9 cellular contexts compared by ENCODE assay signal in genomic region chr17:8057691-8058114, GRCh38. TPM values are rescaled to one million over a fixed set of nuclear protein-coding genes. Genes with fewer than 3 reads are reported as not detected.
DNase-seq lines count a peak whose midpoint lies in the region; ATAC-seq and TF ChIP-seq lines count a peak whose summit lies in the region.
"Had no signal": no experiment of that assay in that cellular context is flagged by ENCODE, and none has a peak within 500 bp of the region (broad histone marks: within the 10 kb centered on the region; RNA-seq: fewer than 3 reads in every experiment).

No MANE protein-coding gene starts in this region.

- TF ChIP-seq POLR2A in heart left ventricle (IDR thresholded peaks at IDR 0.05), result no peak

- TF ChIP-seq CTCF in heart left ventricle (IDR thresholded peaks at IDR 0.05), result peak; percentile 66 to 88 (median 72)

- no peak overlapping the region for H3K23ac ChIP-seq in trophoblast cell (ENCODE audit: low read length)

- H3K79me2 ChIP-seq in trophoblast cell (ENCODE audit: control insufficient read depth, insufficient read depth, low read length, poor library complexity), result no peaks in the 10 kb centered on the region

- H4K12ac ChIP-seq in trophoblast cell (ENCODE audit: low read depth, low read length), result no peak overlapping the region

- H3K27me3 Mint-ChIP-seq in activated CD4-positive, alpha-beta T cell treated with anti-CD3 and anti-CD28 coated beads for 36 hours, result peaks cover 47% of the 10 kb centered on the region

- H2AFZ ChIP-seq in trophoblast cell (ENCODE audit: insufficient read depth, low read length, poor library complexity), result no peak overlapping the region

- H3K27me3 ChIP-seq in heart left ventricle, result peaks cover 9 to 47% (median 33%) of the 10 kb centered on the region in 9 donors
- H3K27me3 ChIP-seq in trophoblast cell (ENCODE audit: insufficient read depth, low read length), result peaks cover 5% of the 10 kb centered on the region

- peak; percentile 89 for ATAC-seq in activated CD4-positive, alpha-beta T cell treated with anti-CD3 and anti-CD28 coated beads for 36 hours
- peak; percentile 68 to 86 (median 82) for ATAC-seq in heart left ventricle
- no peak for ATAC-seq in GM21447 (IDR thresholded peaks at IDR 0.05; ENCODE audit: unreplicated experiment)

- no peak overlapping the region for H3K4ac ChIP-seq in trophoblast cell (ENCODE audit: low read depth, low read length)

- H3K18ac ChIP-seq in trophoblast cell (ENCODE audit: low read length), result no peak overlapping the region

- H3K9ac ChIP-seq in trophoblast cell (ENCODE audit: low read length), result no peak overlapping the region

- H3K27ac ChIP-seq in heart left ventricle, result no peak overlapping the region
- H3K27ac ChIP-seq in trophoblast cell (ENCODE audit: low read depth, low read length), result no peak overlapping the region

- no peak overlapping the region for H2BK12ac ChIP-seq in trophoblast cell (ENCODE audit: low read length)

- intact Hi-C loops in activated CD4-positive, alpha-beta T cell treated with anti-CD3 and anti-CD28 coated beads for 36 hours (cut with DNase I, micrococcal nuclease), result loop anchor here (1.0 to 5.0 kb wide), 7 partner anchors 41 to 314 kb away; no protein-coding TSS in a partner anchor
- intact Hi-C loops in heart left ventricle (cut with DNase I), result loop anchor here in 7 of 10 donors (2.0 to 10.0 kb wide), 10 partner anchors 19 to 315 kb away; partner anchors contain the start of genes GUCY2D (in 1 of the 7) and RNF227 (in 1 of the 7)

- no peaks in the 10 kb centered on the region for H3K9me3 Mint-ChIP-seq in activated CD4-positive, alpha-beta T cell treated with anti-CD3 and anti-CD28 coated beads for 36 hours (ENCODE audit: low read depth)

- H3K4me1 ChIP-seq in heart left ventricle (peaks cover 0 to 32% (median 1%) of the 10 kb centered on the region in 12 donors), trophoblast cell (ENCODE audit: control insufficient read depth in 1 of 2, insufficient read depth in 2 of 2, low read length in 2 of 2) (peaks cover 0 to 3% of the 10 kb centered on the region in 2 experiments)

- CTCF ChIA-PET in activated CD4-positive, alpha-beta T cell treated with anti-CD3 and anti-CD28 coated beads for 36 hours (lab: Charles Lee), result interaction anchor here (0.5 to 10.2 kb wide), 40 partner anchors 8 to 718 kb away, joined by 3 to 315 read pairs (median 4); partner anchors contain the start of genes ALOX12B, ALOXE3 and RNF227

- peaks cover 4% of the 10 kb centered on the region for H3K4me1 Mint-ChIP-seq in activated CD4-positive, alpha-beta T cell treated with anti-CD3 and anti-CD28 coated beads for 36 hours

- H3K79me1 ChIP-seq in trophoblast cell (ENCODE audit: low read length), result peaks cover 3% of the 10 kb centered on the region

- H3K36me3 Mint-ChIP-seq in activated CD4-positive, alpha-beta T cell treated with anti-CD3 and anti-CD28 coated beads for 36 hours (ENCODE audit: low read depth), result no peaks in the 10 kb centered on the region

- H3K4me2 ChIP-seq in trophoblast cell (ENCODE audit: low read length), result peak overlapping the region; percentile 12

- no peak overlapping the region for H3K14ac ChIP-seq in trophoblast cell (ENCODE audit: low read length)

- no peak overlapping the region for H4K91ac ChIP-seq in trophoblast cell (ENCODE audit: low read depth, low read length)

- H3K36me3 ChIP-seq in heart left ventricle (no peaks in the 10 kb centered on the region), trophoblast cell (ENCODE audit: control insufficient read depth in 1 of 2, insufficient read depth in 2 of 2, low read length in 2 of 2) (no peaks in the 10 kb centered on the region)

- H3K27ac Mint-ChIP-seq in activated CD4-positive, alpha-beta T cell treated with anti-CD3 and anti-CD28 coated beads for 36 hours, result no peak overlapping the region

- H3K4me3 Mint-ChIP-seq in activated CD4-positive, alpha-beta T cell treated with anti-CD3 and anti-CD28 coated beads for 36 hours, result no peak overlapping the region

- H3K4me3 ChIP-seq in heart left ventricle (no peak overlapping the region), trophoblast cell (ENCODE audit: low read depth, low read length) (no peak overlapping the region)

- DNase-seq in activated CD4-positive, alpha-beta T cell treated with anti-CD3 and anti-CD28 coated beads for 36 hours, result peak; percentile 63
- DNase-seq in activated CD4-positive, alpha-beta T cell treated with anti-CD3 and anti-CD28 coated beads for 1 hour, result no peak
- peak; percentile 78 for DNase-seq in MV-4-11 (lab: John Stamatoyannopoulos, UW)
- peak; percentile 87 for DNase-seq in SIG-M5 treated with dmso at 0.1 percent for 504 hours (lab: John Stamatoyannopoulos, UW; ENCODE audit: unreplicated experiment)
- peak; percentile 91 for DNase-seq in amniotic epithelial cell (ENCODE audit: low read depth)
- peak in 1 of 5 donors; percentile 37 for DNase-seq in heart left ventricle
- DNase-seq in trophoblast cell, result peak; percentile 45 to 95

- POLR2A ChIA-PET in activated CD4-positive, alpha-beta T cell treated with anti-CD3 and anti-CD28 coated beads for 36 hours (lab: Charles Lee), result interaction anchor here (0.5 to 0.6 kb wide), 3 partner anchors 13 to 997 kb away, joined by 3 to 5 read pairs (median 3); partner anchors contain the start of gene RANGRF

- H2BK5ac ChIP-seq in trophoblast cell (ENCODE audit: low read depth, low read length, poor library complexity), result no peak overlapping the region

- no peak overlapping the region for H2BK120ac ChIP-seq in trophoblast cell (ENCODE audit: insufficient read depth, low read length, poor library complexity)

- H4K8ac ChIP-seq in trophoblast cell (ENCODE audit: low read depth, low read length), result no peak overlapping the region

- H2AK5ac ChIP-seq in trophoblast cell (ENCODE audit: low read length), result no peak overlapping the region

- H3K9me3 ChIP-seq in heart left ventricle (no peaks in the 10 kb centered on the region), trophoblast cell (ENCODE audit: insufficient read depth, low read depth, low read length) (no peaks in the 10 kb centered on the region)

- WGBS in heart left ventricle, 4 donors, result 3 to 7% (median 5%) methylated on average over 14 of the region's 14 CpGs
- no CpG with 5 or more reads among the region's 14 CpGs for WGBS in trophoblast cell (ENCODE audit: extremely low coverage, insufficient coverage, insufficient read length)

RNA-seq across cellular contexts. Expression of gene ALOX15B, which starts 18.8 kb away (rescaled TPM):
- under 1 TPM; 0.09 to 0.18 TPM for total RNA-seq in activated CD4-positive, alpha-beta T cell treated with anti-CD3 and anti-CD28 coated beads for 36 hours
- 1 to 10 TPM in 1 of 9 donors, under 1 TPM in 4, not detected in 4; 0.07 to 2.2 (median 0.18) TPM for total RNA-seq in heart left ventricle
- 1 to 10 TPM in 1 of 2 donors, under 1 TPM in 1; 0.23 to 1.4 TPM for polyA plus RNA-seq in heart left ventricle
- 1.2 and 1.4 TPM in 2 replicates for polyA plus RNA-seq in trophoblast cell (2013)

RNA-seq across cellular contexts. Expression of gene ALOX12B, which starts 29.8 kb away (rescaled TPM):
- 1 to 10 TPM; 3.3 to 3.6 TPM for total RNA-seq in activated CD4-positive, alpha-beta T cell treated with anti-CD3 and anti-CD28 coated beads for 36 hours
- not detected for total RNA-seq in heart left ventricle
- polyA plus RNA-seq in heart left ventricle, result not detected
- polyA plus RNA-seq in trophoblast cell (2013), result 0.07 and 0.08 TPM in 2 replicates
- total RNA-seq: mononuclear cell had no signal

RNA-seq across cellular contexts. Expression of gene GUCY2D, which starts 55.3 kb away (rescaled TPM):
- not detected for total RNA-seq in activated CD4-positive, alpha-beta T cell treated with anti-CD3 and anti-CD28 coated beads for 36 hours
- not detected for total RNA-seq in heart left ventricle
- polyA plus RNA-seq in heart left ventricle, result under 1 TPM in 1 of 2 donors, not detected in 1; 0.04 TPM
- 0.30 and 0.39 TPM in 2 replicates for polyA plus RNA-seq in trophoblast cell (2013)
